ENCODE assay signal across 22 cellular contexts in the genomic region with DNA sequence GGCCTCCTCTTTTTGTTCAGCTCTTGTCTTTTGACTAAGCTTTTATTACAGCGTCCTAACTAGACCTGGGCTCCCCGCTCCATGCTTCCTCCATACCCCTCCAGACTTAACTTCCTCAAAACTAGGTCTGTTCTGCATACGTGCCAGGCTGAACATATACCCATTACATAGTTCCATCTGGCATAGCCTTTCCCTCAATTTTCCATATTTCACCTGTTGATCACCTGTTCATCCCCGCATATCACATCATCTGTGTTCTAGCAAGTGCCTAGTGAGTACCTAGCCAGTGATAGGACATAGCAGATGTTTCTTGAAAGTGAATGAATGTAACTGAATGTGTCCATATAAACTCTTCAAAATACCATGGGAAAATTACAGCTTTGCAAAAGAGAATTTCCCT. TPM values are rescaled to one million over a fixed set of nuclear protein-coding genes. Genes with fewer than 3 reads are reported as not detected.
"Had no signal": no experiment of that assay in that cellular context is flagged by ENCODE, and none has a peak within 500 bp of the region (broad histone marks: within the 10 kb centered on the region; RNA-seq: fewer than 3 reads in every experiment).

No MANE protein-coding gene starts in this region.

- H3K9me3 Mint-ChIP-seq: naive thymus-derived CD8-positive, alpha-beta T cell; type B pancreatic cell had no signal

- H3K4me3 Mint-ChIP-seq: naive thymus-derived CD8-positive, alpha-beta T cell; type B pancreatic cell had no signal

- DNase-seq: effector CD4-positive, alpha-beta T cell; gastrocnemius medialis; heart right ventricle; hypothalamus; kidney glomerular epithelial cell; naive thymus-derived CD8-positive, alpha-beta T cell; psoas muscle; retina; right lobe of liver; stimulated activated CD4-positive, alpha-beta T cell treated with anti-CD3 and anti-CD28 coated beads, Interleukin-4, amount 100 ng/mL, for 4 hours; stimulated activated naive CD8-positive, alpha-beta T cell treated with anti-CD3 and anti-CD28 coated beads, Interleukin-15, Interleukin-2, amounts not matched to agents 100 U/mL and 50 U/mL, for 24 hours; thyroid gland had no signal

- H3K27me3 Mint-ChIP-seq: naive thymus-derived CD8-positive, alpha-beta T cell; type B pancreatic cell had no signal

- H3K4me3 ChIP-seq: coronary artery, esophagus muscularis mucosa, gastrocnemius medialis, heart right ventricle, psoas muscle, right lobe of liver, suprapubic skin, thyroid gland had no signal

- H3K9me3 ChIP-seq: esophagus muscularis mucosa, gastrocnemius medialis, heart right ventricle, neutrophil, psoas muscle, right lobe of liver, suprapubic skin, thyroid gland had no signal

- H3K27me3 ChIP-seq: esophagus muscularis mucosa, gastrocnemius medialis, heart right ventricle, neutrophil, right lobe of liver, suprapubic skin, thyroid gland had no signal

- H3K27ac ChIP-seq: coronary artery, epithelial cell of prostate, esophagus muscularis mucosa, gastrocnemius medialis, heart right ventricle, neutrophil, psoas muscle, right lobe of liver, suprapubic skin, thyroid gland had no signal

- H3K27ac Mint-ChIP-seq: type B pancreatic cell had no signal

- FAIRE-seq: endometrium, islet of Langerhans, urothelium cell line had no signal

- ATAC-seq: gastrocnemius medialis; heart right ventricle; naive thymus-derived CD8-positive, alpha-beta T cell; psoas muscle; stimulated activated naive CD8-positive, alpha-beta T cell treated with anti-CD3 and anti-CD28 coated beads, Interleukin-15, Interleukin-2, amounts not matched to agents 100 U/mL and 50 U/mL, for 24 hours had no signal

- H3K4me1 ChIP-seq: esophagus muscularis mucosa, gastrocnemius medialis, psoas muscle, right lobe of liver, suprapubic skin, thyroid gland had no signal

RNA-seq across cellular contexts. Expression of gene PARP14, which starts 36.0 kb away (rescaled TPM):
- polyA plus RNA-seq: neural cell had no signal
